Comparison of ENCODE assay signal across 2 cellular contexts in the genomic region with DNA sequence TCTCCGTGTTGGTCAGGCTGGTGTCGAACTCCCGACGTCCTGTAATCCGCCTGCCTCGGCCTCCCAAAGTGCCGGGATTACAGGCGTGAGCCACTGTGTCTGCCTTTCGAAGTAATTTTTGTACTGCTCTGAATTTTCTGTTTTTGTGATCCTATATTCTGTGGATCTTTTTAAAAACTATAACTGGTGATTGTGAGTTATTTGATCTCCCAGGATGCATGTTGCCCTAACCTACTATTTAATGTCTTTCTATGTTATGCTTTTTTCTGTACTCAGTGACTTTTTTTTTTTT.
TF ChIP-seq lines count a peak whose summit lies in the region.

No MANE protein-coding gene starts in this region.

TF ChIP-seq in A549, 52 proteins besides CTCF, POLR2A, EP300 and RAD21:
- TF ChIP-seq JUNB (IDR thresholded peaks at IDR 0.05) (no peak), POLR2AphosphoS2 (conservative IDR thresholded peaks at IDR 0.05; ENCODE audit: low read length) (no peak), ZNF302 (CRISPR knock-in tag; IDR thresholded peaks at IDR 0.05) (no peak), CHD4 (IDR thresholded peaks at IDR 0.05; ENCODE audit: borderline replicate concordance) (no peak), HOXB13 (CRISPR knock-in tag; IDR thresholded peaks at IDR 0.05; ENCODE audit: low read depth) (no peak), NR3C1 (IDR thresholded peaks at IDR 0.05) (no peak), KDM1A (IDR thresholded peaks at IDR 0.05; ENCODE audit: low read depth) (no peak), ZFP36 (IDR thresholded peaks at IDR 0.05; ENCODE audit: borderline replicate concordance, partially characterized antibody) (no peak), TFCP2L1 (CRISPR knock-in tag; IDR thresholded peaks at IDR 0.05) (no peak), PHF8 (IDR thresholded peaks at IDR 0.05; ENCODE audit: borderline replicate concordance, low read depth) (no peak), EHF (CRISPR knock-in tag; IDR thresholded peaks at IDR 0.05) (no peak), GATA3 (IDR thresholded peaks at IDR 0.05; ENCODE audit: borderline replicate concordance) (no peak), JUN (IDR thresholded peaks at IDR 0.05) (no peak)
- TF ChIP-seq, protein P1, sequence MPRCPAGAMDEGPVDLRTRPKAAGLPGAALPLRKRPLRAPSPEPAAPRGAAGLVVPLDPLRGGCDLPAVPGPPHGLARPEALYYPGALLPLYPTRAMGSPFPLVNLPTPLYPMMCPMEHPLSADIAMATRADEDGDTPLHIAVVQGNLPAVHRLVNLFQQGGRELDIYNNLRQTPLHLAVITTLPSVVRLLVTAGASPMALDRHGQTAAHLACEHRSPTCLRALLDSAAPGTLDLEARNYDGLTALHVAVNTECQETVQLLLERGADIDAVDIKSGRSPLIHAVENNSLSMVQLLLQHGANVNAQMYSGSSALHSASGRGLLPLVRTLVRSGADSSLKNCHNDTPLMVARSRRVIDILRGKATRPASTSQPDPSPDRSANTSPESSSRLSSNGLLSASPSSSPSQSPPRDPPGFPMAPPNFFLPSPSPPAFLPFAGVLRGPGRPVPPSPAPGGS (IDR thresholded peaks at IDR 0.05): no peak
- TF ChIP-seq, protein P2, sequence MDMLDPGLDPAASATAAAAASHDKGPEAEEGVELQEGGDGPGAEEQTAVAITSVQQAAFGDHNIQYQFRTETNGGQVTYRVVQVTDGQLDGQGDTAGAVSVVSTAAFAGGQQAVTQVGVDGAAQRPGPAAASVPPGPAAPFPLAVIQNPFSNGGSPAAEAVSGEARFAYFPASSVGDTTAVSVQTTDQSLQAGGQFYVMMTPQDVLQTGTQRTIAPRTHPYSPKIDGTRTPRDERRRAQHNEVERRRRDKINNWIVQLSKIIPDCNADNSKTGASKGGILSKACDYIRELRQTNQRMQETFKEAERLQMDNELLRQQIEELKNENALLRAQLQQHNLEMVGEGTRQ (IDR thresholded peaks at IDR 0.05): no peak
- TF ChIP-seq, protein P3, sequence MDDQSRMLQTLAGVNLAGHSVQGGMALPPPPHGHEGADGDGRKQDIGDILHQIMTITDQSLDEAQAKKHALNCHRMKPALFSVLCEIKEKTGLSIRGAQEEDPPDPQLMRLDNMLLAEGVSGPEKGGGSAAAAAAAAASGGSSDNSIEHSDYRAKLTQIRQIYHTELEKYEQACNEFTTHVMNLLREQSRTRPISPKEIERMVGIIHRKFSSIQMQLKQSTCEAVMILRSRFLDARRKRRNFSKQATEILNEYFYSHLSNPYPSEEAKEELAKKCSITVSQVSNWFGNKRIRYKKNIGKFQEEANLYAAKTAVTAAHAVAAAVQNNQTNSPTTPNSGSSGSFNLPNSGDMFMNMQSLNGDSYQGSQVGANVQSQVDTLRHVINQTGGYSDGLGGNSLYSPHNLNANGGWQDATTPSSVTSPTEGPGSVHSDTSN (IDR thresholded peaks at IDR 0.05): no peak
- TF ChIP-seq, protein P4, sequence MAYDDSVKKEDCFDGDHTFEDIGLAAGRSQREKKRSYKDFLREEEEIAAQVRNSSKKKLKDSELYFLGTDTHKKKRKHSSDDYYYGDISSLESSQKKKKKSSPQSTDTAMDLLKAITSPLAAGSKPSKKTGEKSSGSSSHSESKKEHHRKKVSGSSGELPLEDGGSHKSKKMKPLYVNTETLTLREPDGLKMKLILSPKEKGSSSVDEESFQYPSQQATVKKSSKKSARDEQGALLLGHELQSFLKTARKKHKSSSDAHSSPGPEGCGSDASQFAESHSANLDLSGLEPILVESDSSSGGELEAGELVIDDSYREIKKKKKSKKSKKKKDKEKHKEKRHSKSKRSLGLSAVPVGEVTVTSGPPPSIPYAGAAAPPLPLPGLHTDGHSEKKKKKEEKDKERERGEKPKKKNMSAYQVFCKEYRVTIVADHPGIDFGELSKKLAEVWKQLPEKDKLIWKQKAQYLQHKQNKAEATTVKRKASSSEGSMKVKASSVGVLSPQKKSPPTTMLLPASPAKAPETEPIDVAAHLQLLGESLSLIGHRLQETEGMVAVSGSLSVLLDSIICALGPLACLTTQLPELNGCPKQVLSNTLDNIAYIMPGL (CRISPR knock-in tag; IDR thresholded peaks at IDR 0.05; ENCODE audit: borderline replicate concordance): no peak
- TF ChIP-seq, protein P5, sequence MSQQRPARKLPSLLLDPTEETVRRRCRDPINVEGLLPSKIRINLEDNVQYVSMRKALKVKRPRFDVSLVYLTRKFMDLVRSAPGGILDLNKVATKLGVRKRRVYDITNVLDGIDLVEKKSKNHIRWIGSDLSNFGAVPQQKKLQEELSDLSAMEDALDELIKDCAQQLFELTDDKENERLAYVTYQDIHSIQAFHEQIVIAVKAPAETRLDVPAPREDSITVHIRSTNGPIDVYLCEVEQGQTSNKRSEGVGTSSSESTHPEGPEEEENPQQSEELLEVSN (IDR thresholded peaks at IDR 0.05; ENCODE audit: borderline replicate concordance, low read depth): no peak
- TF ChIP-seq, protein P6, sequence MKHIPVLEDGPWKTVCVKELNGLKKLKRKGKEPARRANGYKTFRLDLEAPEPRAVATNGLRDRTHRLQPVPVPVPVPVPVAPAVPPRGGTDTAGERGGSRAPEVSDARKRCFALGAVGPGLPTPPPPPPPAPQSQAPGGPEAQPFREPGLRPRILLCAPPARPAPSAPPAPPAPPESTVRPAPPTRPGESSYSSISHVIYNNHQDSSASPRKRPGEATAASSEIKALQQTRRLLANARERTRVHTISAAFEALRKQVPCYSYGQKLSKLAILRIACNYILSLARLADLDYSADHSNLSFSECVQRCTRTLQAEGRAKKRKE (CRISPR knock-in tag; IDR thresholded peaks at IDR 0.05; ENCODE audit: low read depth): no peak
- TF ChIP-seq, protein P7, sequence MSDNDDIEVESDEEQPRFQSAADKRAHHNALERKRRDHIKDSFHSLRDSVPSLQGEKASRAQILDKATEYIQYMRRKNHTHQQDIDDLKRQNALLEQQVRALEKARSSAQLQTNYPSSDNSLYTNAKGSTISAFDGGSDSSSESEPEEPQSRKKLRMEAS (IDR thresholded peaks at IDR 0.05): no peak

TF ChIP-seq in WTC11, 78 proteins besides CTCF, POLR2A, EP300 and RAD21 (continues in another document):
- TF ChIP-seq GABPB1 (CRISPR knock-in tag; IDR thresholded peaks at IDR 0.05) (no peak), TEAD4 (CRISPR knock-in tag; IDR thresholded peaks at IDR 0.05) (no peak), CREB1 (CRISPR knock-in tag; IDR thresholded peaks at IDR 0.05) (no peak), IRF2 (CRISPR knock-in tag; IDR thresholded peaks at IDR 0.05; ENCODE audit: borderline replicate concordance, low read depth) (no peak), FOXJ3 (CRISPR knock-in tag; IDR thresholded peaks at IDR 0.05; ENCODE audit: borderline replicate concordance) (no peak), ETV6 (CRISPR knock-in tag; IDR thresholded peaks at IDR 0.05) (no peak), NFATC4 (CRISPR knock-in tag; IDR thresholded peaks at IDR 0.05) (no peak), NR2C2 (CRISPR knock-in tag; IDR thresholded peaks at IDR 0.05) (no peak), KAT7 (CRISPR knock-in tag; IDR thresholded peaks at IDR 0.05; ENCODE audit: borderline replicate concordance) (no peak)
- TF ChIP-seq, protein P8, sequence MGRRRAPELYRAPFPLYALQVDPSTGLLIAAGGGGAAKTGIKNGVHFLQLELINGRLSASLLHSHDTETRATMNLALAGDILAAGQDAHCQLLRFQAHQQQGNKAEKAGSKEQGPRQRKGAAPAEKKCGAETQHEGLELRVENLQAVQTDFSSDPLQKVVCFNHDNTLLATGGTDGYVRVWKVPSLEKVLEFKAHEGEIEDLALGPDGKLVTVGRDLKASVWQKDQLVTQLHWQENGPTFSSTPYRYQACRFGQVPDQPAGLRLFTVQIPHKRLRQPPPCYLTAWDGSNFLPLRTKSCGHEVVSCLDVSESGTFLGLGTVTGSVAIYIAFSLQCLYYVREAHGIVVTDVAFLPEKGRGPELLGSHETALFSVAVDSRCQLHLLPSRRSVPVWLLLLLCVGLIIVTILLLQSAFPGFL (CRISPR knock-in tag; IDR thresholded peaks at IDR 0.05; ENCODE audit: borderline replicate concordance): no peak
- TF ChIP-seq, protein P9, sequence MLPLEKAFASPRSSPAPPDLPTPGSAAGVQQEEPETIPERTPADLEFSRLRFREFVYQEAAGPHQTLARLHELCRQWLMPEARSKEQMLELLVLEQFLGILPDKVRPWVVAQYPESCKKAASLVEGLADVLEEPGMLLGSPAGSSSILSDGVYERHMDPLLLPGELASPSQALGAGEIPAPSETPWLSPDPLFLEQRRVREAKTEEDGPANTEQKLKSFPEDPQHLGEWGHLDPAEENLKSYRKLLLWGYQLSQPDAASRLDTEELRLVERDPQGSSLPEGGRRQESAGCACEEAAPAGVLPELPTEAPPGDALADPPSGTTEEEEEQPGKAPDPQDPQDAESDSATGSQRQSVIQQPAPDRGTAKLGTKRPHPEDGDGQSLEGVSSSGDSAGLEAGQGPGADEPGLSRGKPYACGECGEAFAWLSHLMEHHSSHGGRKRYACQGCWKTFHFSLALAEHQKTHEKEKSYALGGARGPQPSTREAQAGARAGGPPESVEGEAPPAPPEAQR (CRISPR knock-in tag; IDR thresholded peaks at IDR 0.05): no peak
- TF ChIP-seq, protein P10, sequence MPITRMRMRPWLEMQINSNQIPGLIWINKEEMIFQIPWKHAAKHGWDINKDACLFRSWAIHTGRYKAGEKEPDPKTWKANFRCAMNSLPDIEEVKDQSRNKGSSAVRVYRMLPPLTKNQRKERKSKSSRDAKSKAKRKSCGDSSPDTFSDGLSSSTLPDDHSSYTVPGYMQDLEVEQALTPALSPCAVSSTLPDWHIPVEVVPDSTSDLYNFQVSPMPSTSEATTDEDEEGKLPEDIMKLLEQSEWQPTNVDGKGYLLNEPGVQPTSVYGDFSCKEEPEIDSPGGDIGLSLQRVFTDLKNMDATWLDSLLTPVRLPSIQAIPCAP (CRISPR knock-in tag; IDR thresholded peaks at IDR 0.05): no peak
- TF ChIP-seq, protein P11, sequence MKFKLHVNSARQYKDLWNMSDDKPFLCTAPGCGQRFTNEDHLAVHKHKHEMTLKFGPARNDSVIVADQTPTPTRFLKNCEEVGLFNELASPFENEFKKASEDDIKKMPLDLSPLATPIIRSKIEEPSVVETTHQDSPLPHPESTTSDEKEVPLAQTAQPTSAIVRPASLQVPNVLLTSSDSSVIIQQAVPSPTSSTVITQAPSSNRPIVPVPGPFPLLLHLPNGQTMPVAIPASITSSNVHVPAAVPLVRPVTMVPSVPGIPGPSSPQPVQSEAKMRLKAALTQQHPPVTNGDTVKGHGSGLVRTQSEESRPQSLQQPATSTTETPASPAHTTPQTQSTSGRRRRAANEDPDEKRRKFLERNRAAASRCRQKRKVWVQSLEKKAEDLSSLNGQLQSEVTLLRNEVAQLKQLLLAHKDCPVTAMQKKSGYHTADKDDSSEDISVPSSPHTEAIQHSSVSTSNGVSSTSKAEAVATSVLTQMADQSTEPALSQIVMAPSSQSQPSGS (CRISPR knock-in tag; IDR thresholded peaks at IDR 0.05; ENCODE audit: borderline replicate concordance, low read depth): no peak
- TF ChIP-seq, protein P12, sequence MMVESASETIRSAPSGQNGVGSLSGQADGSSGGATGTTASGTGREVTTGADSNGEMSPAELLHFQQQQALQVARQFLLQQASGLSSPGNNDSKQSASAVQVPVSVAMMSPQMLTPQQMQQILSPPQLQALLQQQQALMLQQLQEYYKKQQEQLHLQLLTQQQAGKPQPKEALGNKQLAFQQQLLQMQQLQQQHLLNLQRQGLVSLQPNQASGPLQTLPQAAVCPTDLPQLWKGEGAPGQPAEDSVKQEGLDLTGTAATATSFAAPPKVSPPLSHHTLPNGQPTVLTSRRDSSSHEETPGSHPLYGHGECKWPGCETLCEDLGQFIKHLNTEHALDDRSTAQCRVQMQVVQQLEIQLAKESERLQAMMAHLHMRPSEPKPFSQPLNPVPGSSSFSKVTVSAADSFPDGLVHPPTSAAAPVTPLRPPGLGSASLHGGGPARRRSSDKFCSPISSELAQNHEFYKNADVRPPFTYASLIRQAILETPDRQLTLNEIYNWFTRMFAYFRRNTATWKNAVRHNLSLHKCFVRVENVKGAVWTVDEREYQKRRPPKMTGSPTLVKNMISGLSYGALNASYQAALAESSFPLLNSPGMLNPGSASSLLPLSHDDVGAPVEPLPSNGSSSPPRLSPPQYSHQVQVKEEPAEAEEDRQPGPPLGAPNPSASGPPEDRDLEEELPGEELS (CRISPR knock-in tag; IDR thresholded peaks at IDR 0.05): no peak
- TF ChIP-seq, protein P13, sequence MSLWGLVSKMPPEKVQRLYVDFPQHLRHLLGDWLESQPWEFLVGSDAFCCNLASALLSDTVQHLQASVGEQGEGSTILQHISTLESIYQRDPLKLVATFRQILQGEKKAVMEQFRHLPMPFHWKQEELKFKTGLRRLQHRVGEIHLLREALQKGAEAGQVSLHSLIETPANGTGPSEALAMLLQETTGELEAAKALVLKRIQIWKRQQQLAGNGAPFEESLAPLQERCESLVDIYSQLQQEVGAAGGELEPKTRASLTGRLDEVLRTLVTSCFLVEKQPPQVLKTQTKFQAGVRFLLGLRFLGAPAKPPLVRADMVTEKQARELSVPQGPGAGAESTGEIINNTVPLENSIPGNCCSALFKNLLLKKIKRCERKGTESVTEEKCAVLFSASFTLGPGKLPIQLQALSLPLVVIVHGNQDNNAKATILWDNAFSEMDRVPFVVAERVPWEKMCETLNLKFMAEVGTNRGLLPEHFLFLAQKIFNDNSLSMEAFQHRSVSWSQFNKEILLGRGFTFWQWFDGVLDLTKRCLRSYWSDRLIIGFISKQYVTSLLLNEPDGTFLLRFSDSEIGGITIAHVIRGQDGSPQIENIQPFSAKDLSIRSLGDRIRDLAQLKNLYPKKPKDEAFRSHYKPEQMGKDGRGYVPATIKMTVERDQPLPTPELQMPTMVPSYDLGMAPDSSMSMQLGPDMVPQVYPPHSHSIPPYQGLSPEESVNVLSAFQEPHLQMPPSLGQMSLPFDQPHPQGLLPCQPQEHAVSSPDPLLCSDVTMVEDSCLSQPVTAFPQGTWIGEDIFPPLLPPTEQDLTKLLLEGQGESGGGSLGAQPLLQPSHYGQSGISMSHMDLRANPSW (CRISPR knock-in tag; conservative IDR thresholded peaks at IDR 0.05; ENCODE audit: low read depth): no peak
- TF ChIP-seq, protein P2 (CRISPR knock-in tag; IDR thresholded peaks at IDR 0.05): no peak
- TF ChIP-seq, protein P14, sequence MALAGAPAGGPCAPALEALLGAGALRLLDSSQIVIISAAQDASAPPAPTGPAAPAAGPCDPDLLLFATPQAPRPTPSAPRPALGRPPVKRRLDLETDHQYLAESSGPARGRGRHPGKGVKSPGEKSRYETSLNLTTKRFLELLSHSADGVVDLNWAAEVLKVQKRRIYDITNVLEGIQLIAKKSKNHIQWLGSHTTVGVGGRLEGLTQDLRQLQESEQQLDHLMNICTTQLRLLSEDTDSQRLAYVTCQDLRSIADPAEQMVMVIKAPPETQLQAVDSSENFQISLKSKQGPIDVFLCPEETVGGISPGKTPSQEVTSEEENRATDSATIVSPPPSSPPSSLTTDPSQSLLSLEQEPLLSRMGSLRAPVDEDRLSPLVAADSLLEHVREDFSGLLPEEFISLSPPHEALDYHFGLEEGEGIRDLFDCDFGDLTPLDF (CRISPR knock-in tag; IDR thresholded peaks at IDR 0.05): no peak
- TF ChIP-seq, protein P15, sequence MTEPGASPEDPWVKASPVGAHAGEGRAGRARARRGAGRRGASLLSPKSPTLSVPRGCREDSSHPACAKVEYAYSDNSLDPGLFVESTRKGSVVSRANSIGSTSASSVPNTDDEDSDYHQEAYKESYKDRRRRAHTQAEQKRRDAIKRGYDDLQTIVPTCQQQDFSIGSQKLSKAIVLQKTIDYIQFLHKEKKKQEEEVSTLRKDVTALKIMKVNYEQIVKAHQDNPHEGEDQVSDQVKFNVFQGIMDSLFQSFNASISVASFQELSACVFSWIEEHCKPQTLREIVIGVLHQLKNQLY (CRISPR knock-in tag; IDR thresholded peaks at IDR 0.05): no peak
